8 cellular contexts compared by ENCODE assay signal in genomic region chr5:143934821-143935220, GRCh38.
"Had no signal": no experiment of that assay in that cellular context is flagged by ENCODE, and none has a peak within 500 bp of the region (broad histone marks: within the 10 kb centered on the region; RNA-seq: fewer than 3 reads in every experiment).

No MANE protein-coding gene starts in this region.

- H3K4me3 ChIP-seq: GM23248, GM23338, HAP-1 had no signal

- H3K36me3 ChIP-seq: HAP-1 had no signal

- H3K4me1 ChIP-seq: HAP-1 had no signal

- H3K9me3 ChIP-seq: HAP-1 had no signal

- H3K27ac ChIP-seq: GM23248 had no signal

- DNase-seq: GM23248, GOT3, H7, H9, HCEC 1CT, HFFc6 had no signal
